23 cellular contexts compared by ENCODE assay signal in genomic region chr7:146698995-146699610, GRCh38.
"Had no signal": no experiment of that assay in that cellular context is flagged by ENCODE, and none has a peak within 500 bp of the region (broad histone marks: within the 10 kb centered on the region; RNA-seq: fewer than 3 reads in every experiment).

No MANE protein-coding gene starts in this region.

- H3K36me3 ChIP-seq: left ventricle myocardium inferior, lower lobe of right lung, spleen, tibial nerve, upper lobe of right lung, vagina had no signal

- DNase-seq: dorsolateral prefrontal cortex; effector CD8-positive, alpha-beta T cell; foreskin melanocyte; head of caudate nucleus; kidney; left cardiac atrium; left ventricle myocardium inferior; lower lobe of right lung; naive B cell; nephron progenitor cell; spleen; stimulated activated CD4-positive, alpha-beta T cell treated with anti-CD3 and anti-CD28 coated beads, Interleukin-15, amount 100 ng/mL, for 24 hours; stimulated activated CD4-positive, alpha-beta T cell treated with anti-CD3 and anti-CD28 coated beads, Interleukin-1b, Interleukin-23, amount 100 ng/mL, for 48 hours; stimulated activated CD4-positive, alpha-beta T cell treated with anti-CD3 and anti-CD28 coated beads, Interleukin-4, amount 100 ng/mL, for 24 hours; stimulated activated naive CD8-positive, alpha-beta T cell treated with anti-CD3 and anti-CD28 coated beads, Interleukin-15, amount 100 ng/mL, for 72 hours; testis; upper lobe of right lung had no signal

- H3K27me3 ChIP-seq: dorsolateral prefrontal cortex, hepatocyte, spleen, testis, tibial nerve, upper lobe of right lung, vagina had no signal

- H3K36me3 Mint-ChIP-seq: memory B cell; naive B cell; stimulated activated memory B cell treated with anti-CD40 and anti-IgM and Interleukin-4, amounts not matched to agents 10 μg/mL and 1 μg/mL and 100 μg/mL, for 72 hours had no signal

- H3K4me1 ChIP-seq: left ventricle myocardium inferior, lower lobe of right lung, spleen, testis, tibial nerve, upper lobe of right lung, vagina had no signal

- H3K4me1 Mint-ChIP-seq: memory B cell; naive B cell; nephron progenitor cell; stimulated activated memory B cell treated with anti-CD40 and anti-IgM and Interleukin-4, amounts not matched to agents 10 μg/mL and 1 μg/mL and 100 μg/mL, for 72 hours; stimulated activated naive CD8-positive, alpha-beta T cell treated with anti-CD3 and anti-CD28 coated beads, Interleukin-15, amount 100 ng/mL, for 72 hours had no signal

- H3K27ac Mint-ChIP-seq: memory B cell; naive B cell; nephron progenitor cell; stimulated activated memory B cell treated with anti-CD40 and anti-IgM and Interleukin-4, amounts not matched to agents 10 μg/mL and 1 μg/mL and 100 μg/mL, for 72 hours; stimulated activated naive CD8-positive, alpha-beta T cell treated with anti-CD3 and anti-CD28 coated beads, Interleukin-15, amount 100 ng/mL, for 72 hours had no signal

- ATAC-seq: left cardiac atrium; lower lobe of right lung; sciatic nerve; stimulated activated memory B cell treated with anti-CD40 and anti-IgM and Interleukin-4, amounts not matched to agents 10 μg/mL and 1 μg/mL and 100 μg/mL, for 72 hours; stimulated activated naive CD8-positive, alpha-beta T cell treated with anti-CD3 and anti-CD28 coated beads, Interleukin-15, amount 100 ng/mL, for 72 hours; upper lobe of right lung had no signal

- H3K27me3 Mint-ChIP-seq: memory B cell; naive B cell; stimulated activated memory B cell treated with anti-CD40 and anti-IgM and Interleukin-4, amounts not matched to agents 10 μg/mL and 1 μg/mL and 100 μg/mL, for 72 hours; stimulated activated naive CD8-positive, alpha-beta T cell treated with anti-CD3 and anti-CD28 coated beads, Interleukin-15, amount 100 ng/mL, for 72 hours had no signal

- H3K9me3 Mint-ChIP-seq: nephron progenitor cell; stimulated activated naive CD8-positive, alpha-beta T cell treated with anti-CD3 and anti-CD28 coated beads, Interleukin-15, amount 100 ng/mL, for 72 hours had no signal

- H3K4me3 Mint-ChIP-seq: memory B cell; nephron progenitor cell; stimulated activated memory B cell treated with anti-CD40 and anti-IgM and Interleukin-4, amounts not matched to agents 10 μg/mL and 1 μg/mL and 100 μg/mL, for 72 hours; stimulated activated naive CD8-positive, alpha-beta T cell treated with anti-CD3 and anti-CD28 coated beads, Interleukin-15, amount 100 ng/mL, for 72 hours had no signal

- H3K9me3 ChIP-seq: left ventricle myocardium inferior, lower lobe of right lung, spleen, testis, tibial nerve, upper lobe of right lung, vagina had no signal

- H3K4me3 ChIP-seq: dorsolateral prefrontal cortex, hepatocyte, left ventricle myocardium inferior, lower lobe of right lung, spleen, testis, tibial nerve, upper lobe of right lung, vagina had no signal
